Comparison of ENCODE assay signal across 13 cellular contexts in genomic region chr1:116537439-116537838, GRCh38. TPM values are rescaled to one million over a fixed set of nuclear protein-coding genes. Genes with fewer than 3 reads are reported as not detected.
DNase-seq lines count a peak whose midpoint lies in the region; ATAC-seq and TF ChIP-seq lines count a peak whose summit lies in the region.
"Had no signal": no experiment of that assay in that cellular context is flagged by ENCODE, and none has a peak within 500 bp of the region (broad histone marks: within the 10 kb centered on the region; RNA-seq: fewer than 3 reads in every experiment).

No MANE protein-coding gene starts in this region.

- WGBS in IMR-90 (ENCODE audit: extremely low coverage in 2 of 2, insufficient read length in 1 of 2), 2 experiments, result no CpG with 5 or more reads among the region's 2 CpGs

- H3K36me3 Mint-ChIP-seq in activated T-helper 17 cell treated with anti-CD3 and anti-CD28 coated beads, Interleukin-2, amount 50 U/mL, for 72 hours (ENCODE audit: low read depth), result peaks cover 95% of the 10 kb centered on the region
- peaks cover 28 to 79% (median 39%) of the 10 kb centered on the region in 3 donors for H3K36me3 Mint-ChIP-seq in CD8-positive, alpha-beta memory T cell

- in situ Hi-C loops in IMR-90 (cut with MboI; ENCODE audit: low sequenced_read_pairs), result no loop called here

- H4K8ac ChIP-seq in IMR-90 (ENCODE audit: low read depth in 2 of 2, low read length in 2 of 2), result no peak overlapping the region

- H4K91ac ChIP-seq in IMR-90 (ENCODE audit: insufficient read depth, low read depth, low read length), result no peak overlapping the region

- H2AK9ac ChIP-seq in IMR-90 (replicated peaks; ENCODE audit: low read depth, low read length, poor library complexity), result no peak overlapping the region

- no peaks in the 10 kb centered on the region for H3K27me3 Mint-ChIP-seq in activated T-helper 17 cell treated with anti-CD3 and anti-CD28 coated beads, Interleukin-2, amount 50 U/mL, for 72 hours
- no peaks in the 10 kb centered on the region for H3K27me3 Mint-ChIP-seq in CD8-positive, alpha-beta memory T cell
- H3K27me3 Mint-ChIP-seq: activated naive CD4-positive, alpha-beta T cell treated with anti-CD3 and anti-CD28 coated beads, Interleukin-2, amount 10 ng/mL, durations not matched to agents 7 days and 5 days had no signal

- no TSS peak for BruUV-seq in IMR-90 (replicated peaks; lab: Mats Ljungman, UMichigan)

- H4K5ac ChIP-seq in IMR-90 (ENCODE audit: low read depth, low read length), result no peak overlapping the region

- ATAC-seq in IMR-90 (ENCODE audit: low read depth), result peak; percentile 63
- ATAC-seq in activated T-helper 17 cell treated with anti-CD3 and anti-CD28 coated beads, Interleukin-2, amount 50 U/mL, for 72 hours (replicated peaks), result peak; percentile 43
- peak; percentile 29 to 54 for ATAC-seq in lower lobe of right lung
- ATAC-seq in GM18519 (IDR thresholded peaks at IDR 0.05; ENCODE audit: low FRiP score, unreplicated experiment), result no peak
- ATAC-seq: left lobe of liver had no signal

- H2AK5ac ChIP-seq in IMR-90 (ENCODE audit: low read depth, low read length), result no peak overlapping the region

- H3K56ac ChIP-seq in IMR-90 (ENCODE audit: extremely low read depth, insufficient read depth, low read length), result no peak overlapping the region

- TF ChIP-seq RAD21 in IMR-90 (IDR thresholded peaks at IDR 0.05; ENCODE audit: low read length), result no peak

- H3K9ac ChIP-seq in IMR-90 (ENCODE audit: low read depth, low read length), result no peak overlapping the region

- H3K79me1 ChIP-seq in IMR-90 (ENCODE audit: low read depth in 1 of 2, low read length in 2 of 2), result no peaks in the 10 kb centered on the region

- peak; percentile 48 for DNase-seq in Daoy (ENCODE audit: low read depth)
- DNase-seq in IMR-90, result peak; percentile 58
- no peak for DNase-seq in lower lobe of right lung
- DNase-seq in NCI-H510A treated with DMSO at 0.1 percent for 48 hours (lab: John Stamatoyannopoulos, UW), result no peak
- DNase-seq in CD8-positive, alpha-beta memory T cell, result no peak
- no peak for DNase-seq in AML-193 (lab: John Stamatoyannopoulos, UW)
- DNase-seq: activated naive CD4-positive, alpha-beta T cell treated with anti-CD3 and anti-CD28 coated beads, Interleukin-2, amount 10 ng/mL, durations not matched to agents 7 days and 5 days; cortex of kidney; NCI-H526 treated with DMSO at 0.1 percent for 48 hours; nucleus accumbens had no signal

- H3K27ac ChIP-seq in IMR-90 (ENCODE audit: insufficient read depth, low read length) (no peak overlapping the region), lower lobe of right lung (no peak overlapping the region)
- H3K27ac ChIP-seq in CD8-positive, alpha-beta memory T cell (ENCODE audit: low read depth, low read length), result no peak overlapping the region

- peak overlapping the region; percentile 65 for H3K27ac Mint-ChIP-seq in activated T-helper 17 cell treated with anti-CD3 and anti-CD28 coated beads, Interleukin-2, amount 50 U/mL, for 72 hours
- H3K27ac Mint-ChIP-seq in CD8-positive, alpha-beta memory T cell, result peak overlapping the region in 1 of 8 donors; percentile 40
- H3K27ac Mint-ChIP-seq: activated naive CD4-positive, alpha-beta T cell treated with anti-CD3 and anti-CD28 coated beads, Interleukin-2, amount 10 ng/mL, durations not matched to agents 7 days and 5 days had no signal

- no peak overlapping the region for H2AFZ ChIP-seq in IMR-90 (replicated peaks; ENCODE audit: low read length, poor library complexity)

- no peaks in the 10 kb centered on the region for H3K9me1 ChIP-seq in IMR-90 (ENCODE audit: insufficient read depth, low read length)

- no peak overlapping the region for H3K18ac ChIP-seq in IMR-90 (ENCODE audit: low read depth, low read length)

- no peak overlapping the region for H2BK15ac ChIP-seq in IMR-90 (ENCODE audit: low read depth, low read length)

- H2BK20ac ChIP-seq in IMR-90 (ENCODE audit: low read depth, low read length), result no peak overlapping the region

- CTCF ChIA-PET in IMR-90 (lab: Yijun Ruan, JAX), result no interaction called here
- CTCF ChIA-PET in CD8-positive, alpha-beta memory T cell (lab: Charles Lee), result interaction anchor here (1.0 kb wide), 1 partner anchor 52 kb away, joined by 3 read pairs; no protein-coding TSS in a partner anchor

- peaks cover 40% of the 10 kb centered on the region for H3K4me1 Mint-ChIP-seq in activated T-helper 17 cell treated with anti-CD3 and anti-CD28 coated beads, Interleukin-2, amount 50 U/mL, for 72 hours
- peaks cover 30 to 55% (median 51%) of the 10 kb centered on the region in 3 donors for H3K4me1 Mint-ChIP-seq in CD8-positive, alpha-beta memory T cell

- TF ChIP-seq POLR2A in IMR-90 (IDR thresholded peaks at IDR 0.05; ENCODE audit: low read depth, low read length), result no peak

- no peak overlapping the region for H2BK5ac ChIP-seq in IMR-90 (ENCODE audit: low read depth, low read length, poor library complexity, severe bottlenecking)

- no peaks in the 10 kb centered on the region for H3K9me3 ChIP-seq in IMR-90 (ENCODE audit: control insufficient read depth, insufficient read depth, low read length)
- H3K9me3 ChIP-seq in lower lobe of right lung, result no peaks in the 10 kb centered on the region
- H3K9me3 ChIP-seq in CD8-positive, alpha-beta memory T cell (ENCODE audit: low read length), result no peaks in the 10 kb centered on the region

- TF ChIP-seq CTCF in IMR-90 (conservative IDR thresholded peaks at IDR 0.05; ENCODE audit: low read depth, low read length) (no peak), lower lobe of right lung (IDR thresholded peaks at IDR 0.05) (no peak)

- H4K20me1 ChIP-seq in IMR-90 (ENCODE audit: insufficient read depth, low read length), result no peaks in the 10 kb centered on the region

- H3K9me3 Mint-ChIP-seq in activated T-helper 17 cell treated with anti-CD3 and anti-CD28 coated beads, Interleukin-2, amount 50 U/mL, for 72 hours, result peaks cover 3% of the 10 kb centered on the region
- no peaks in the 10 kb centered on the region for H3K9me3 Mint-ChIP-seq in CD8-positive, alpha-beta memory T cell

- H3K36me3 ChIP-seq in IMR-90 (ENCODE audit: control insufficient read depth, insufficient read depth, low read length) (no peaks in the 10 kb centered on the region), lower lobe of right lung (peaks cover 49% of the 10 kb centered on the region)
- no peaks in the 10 kb centered on the region for H3K36me3 ChIP-seq in CD8-positive, alpha-beta memory T cell (ENCODE audit: insufficient read depth, low read length)

- H3K27me3 ChIP-seq in IMR-90 (ENCODE audit: control insufficient read depth, insufficient read depth, low read length) (no peaks in the 10 kb centered on the region), lower lobe of right lung (ENCODE audit: low read depth) (no peaks in the 10 kb centered on the region)
- H3K27me3 ChIP-seq in CD8-positive, alpha-beta memory T cell (ENCODE audit: insufficient read depth, low read length, poor library complexity, severe bottlenecking), result no peaks in the 10 kb centered on the region

- peak overlapping the region; percentile 57 for H3K4me3 Mint-ChIP-seq in activated T-helper 17 cell treated with anti-CD3 and anti-CD28 coated beads, Interleukin-2, amount 50 U/mL, for 72 hours
- H3K4me3 Mint-ChIP-seq in CD8-positive, alpha-beta memory T cell, result no peak overlapping the region
- H3K4me3 Mint-ChIP-seq: activated naive CD4-positive, alpha-beta T cell treated with anti-CD3 and anti-CD28 coated beads, Interleukin-2, amount 10 ng/mL, durations not matched to agents 7 days and 5 days had no signal

- H3K14ac ChIP-seq in IMR-90 (replicated peaks; ENCODE audit: low read depth, low read length), result no peak overlapping the region

- no peak overlapping the region for H3K4me3 ChIP-seq in IMR-90 (ENCODE audit: insufficient read depth, low read depth, low read length)
- no peak overlapping the region for H3K4me3 ChIP-seq in lower lobe of right lung
- H3K4me3 ChIP-seq in CD8-positive, alpha-beta memory T cell (ENCODE audit: low read length), result no peak overlapping the region

- H3K23ac ChIP-seq in IMR-90 (ENCODE audit: low read depth, low read length), result no peak overlapping the region

- no peak overlapping the region for H2BK120ac ChIP-seq in IMR-90 (ENCODE audit: low read depth, low read length)

- H3K4me1 ChIP-seq in IMR-90 (ENCODE audit: control insufficient read depth, insufficient read depth, low read length) (peaks cover 2% of the 10 kb centered on the region; the same call in 1 of the 2 replicates), lower lobe of right lung (peaks cover 8% of the 10 kb centered on the region)
- peaks cover 10% of the 10 kb centered on the region for H3K4me1 ChIP-seq in CD8-positive, alpha-beta memory T cell (ENCODE audit: insufficient read depth, low read length)

- dilution Hi-C loops in IMR-90 (cut with HindIII; ENCODE audit: low sequenced_read_pairs, unreplicated experiment), result no loop called here

- H3K4me2 ChIP-seq in IMR-90 (ENCODE audit: low read depth, low read length), result no peak overlapping the region

- no peak overlapping the region for H3K4ac ChIP-seq in IMR-90 (ENCODE audit: low read depth, low read length)

- POLR2A ChIA-PET in IMR-90 (lab: Charles Lee; ENCODE audit: unreplicated experiment), result no interaction called here
- POLR2A ChIA-PET in CD8-positive, alpha-beta memory T cell (lab: Charles Lee), result interaction anchor here (0.7 kb wide), 1 partner anchor 32 kb away, joined by 4 read pairs; no protein-coding TSS in a partner anchor

- intact Hi-C loops in IMR-90 (cut with micrococcal nuclease) (no loop called here), lower lobe of right lung (cut with DNase I) (no loop called here)

TF ChIP-seq in IMR-90, 13 proteins besides CTCF, POLR2A, EP300 and RAD21 (continues in another document):
- no peak for TF ChIP-seq BHLHE40 (IDR thresholded peaks at IDR 0.05; ENCODE audit: low read depth, low read length)
- no peak for TF ChIP-seq MAFK (IDR thresholded peaks at IDR 0.05; ENCODE audit: low read depth, low read length)
- no peak for TF ChIP-seq USF2 (IDR thresholded peaks at IDR 0.05; ENCODE audit: low read depth, low read length)
- TF ChIP-seq MAZ (IDR thresholded peaks at IDR 0.05; ENCODE audit: borderline replicate concordance, low read depth, low read length), result no peak

RNA-seq across cellular contexts. Expression of gene CD58, which starts 33.4 kb away (rescaled TPM):
- total RNA-seq in Daoy (2014; rRNA removed; shearing (Covaris generic)), result 41.9 and 49.0 TPM in 2 replicates
- total RNA-seq in IMR-90 (2012; rRNA removed) (5.4 and 6.4 TPM in 2 replicates), lower lobe of right lung (39.5 TPM)
- 3.8 and 5.7 TPM in 2 replicates for polyA plus RNA-seq in IMR-90 (2012; rRNA removed)
- 1.4 and 1.6 TPM in 2 replicates for polyA plus RNA-seq in IMR-90 (2012; cell fraction: cytosol; rRNA removed)
- 0.54 and 4.5 TPM in 2 replicates for polyA plus RNA-seq in IMR-90 (2012; cell fraction: nucleus; rRNA removed; ENCODE audit: low replicate concordance)
- total RNA-seq in activated T-helper 17 cell treated with anti-CD3 and anti-CD28 coated beads, Interleukin-2, amount 50 U/mL, for 72 hours, result 10 to 100 TPM; 36.8 to 40.5 TPM
- total RNA-seq in CD8-positive, alpha-beta memory T cell, result 10 to 100 TPM; 29.9 to 30.7 TPM
- 49.1 TPM for polyA plus RNA-seq in CD8-positive, alpha-beta memory T cell

Comparison
In these comparisons a context has a peak if more than half of its experiments do, and no peak if none do; other contexts are left out.
1. DNase-seq: peak in Daoy (single experiment) and IMR-90 (single experiment); none in lower lobe of right lung (single experiment), NCI-H510A treated with DMSO at 0.1 percent for 48 hours (single experiment), CD8-positive, alpha-beta memory T cell (0 of 5) and AML-193 (0 of 2).